Comparison of ENCODE assay signal across 25 cellular contexts in genomic region chr2:209534228-209534627, GRCh38.
DNase-seq lines count a peak whose midpoint lies in the region; ATAC-seq, FAIRE-seq and TF ChIP-seq lines count a peak whose summit lies in the region.
"Had no signal": no experiment of that assay in that cellular context is flagged by ENCODE, and none has a peak within 500 bp of the region (broad histone marks: within the 10 kb centered on the region; RNA-seq: fewer than 3 reads in every experiment).

No MANE protein-coding gene starts in this region.

- TF ChIP-seq POLR2A in GM12891 (IDR thresholded peaks at IDR 0.05; ENCODE audit: low read depth, low read length) = no peak

- DNase-seq in RPMI7951 (ENCODE audit: low read depth) (peak; percentile 43), middle frontal gyrus (ENCODE audit: extremely low spot score, low spot score) (no peak), NCI-H748 (lab: John Stamatoyannopoulos, UW; ENCODE audit: unreplicated experiment) (no peak), GM12891 (ENCODE audit: insufficient read length, low spot score) (no peak)
- DNase-seq in activated CD4-positive, CD25-positive, alpha-beta regulatory T cell (lab: John Stamatoyannopoulos, UW) = no peak
- DNase-seq: activated CD4-positive, CD25-positive, alpha-beta regulatory T cell treated with anti-CD3 and anti-CD28 coated beads, Interleukin-2, amount 50 U/mL, for 72 hours; activated CD8-positive, alpha-beta memory T cell treated with anti-CD3 and anti-CD28 coated beads for 24 hours; activated naive CD4-positive, alpha-beta T cell treated with anti-CD3 and anti-CD28 coated beads for 36 hours; activated T-cell treated with anti-CD3 and anti-CD28 coated beads, Interleukin-2, amount 50 U/mL, for 4 hours; anterior cingulate cortex; central memory CD4-positive, alpha-beta T cell; dorsolateral prefrontal cortex; hippocampal formation; NCI-H1092 treated with DMSO at 0.1 percent for 48 hours; NCI-H2081 treated with DMSO at 0.1 percent for 48 hours; NCI-H524 treated with DMSO at 0.1 percent for 48 hours; SK-N-SH; stimulated activated naive CD4-positive, alpha-beta T cell; T1000; thyroid gland had no signal

- ATAC-seq in GM18907 (IDR thresholded peaks at IDR 0.05; ENCODE audit: unreplicated experiment) = peak; percentile 84
- peak; percentile 76 for ATAC-seq in GM21737 (IDR thresholded peaks at IDR 0.05; ENCODE audit: unreplicated experiment)
- peak; percentile 61 for ATAC-seq in HG03103 (IDR thresholded peaks at IDR 0.05; ENCODE audit: low read depth, unreplicated experiment)
- ATAC-seq: activated T-cell treated with anti-CD3 and anti-CD28 coated beads, Interleukin-2, amount 50 U/mL, for 4 hours had no signal

- FAIRE-seq in GM12891 (lab: Jason Lieb, UNC) = no peak
- FAIRE-seq: H1, islet of Langerhans had no signal

TF ChIP-seq in GM12891, 5 proteins besides CTCF, POLR2A, EP300 and RAD21:
- TF ChIP-seq SPI1 (IDR thresholded peaks at IDR 0.05; ENCODE audit: low read depth, low read length) (no peak), POLR2AphosphoS5 (IDR thresholded peaks at IDR 0.05; ENCODE audit: low read depth, low read length) (no peak), TAF1 (IDR thresholded peaks at IDR 0.05; ENCODE audit: low read depth, low read length) (no peak), PAX5 (IDR thresholded peaks at IDR 0.05; ENCODE audit: insufficient read depth, low read length, severe bottlenecking) (no peak), POU2F2 (IDR thresholded peaks at IDR 0.05; ENCODE audit: low read depth, low read length) (no peak)
